10 cellular contexts compared by ENCODE assay signal in the genomic region with DNA sequence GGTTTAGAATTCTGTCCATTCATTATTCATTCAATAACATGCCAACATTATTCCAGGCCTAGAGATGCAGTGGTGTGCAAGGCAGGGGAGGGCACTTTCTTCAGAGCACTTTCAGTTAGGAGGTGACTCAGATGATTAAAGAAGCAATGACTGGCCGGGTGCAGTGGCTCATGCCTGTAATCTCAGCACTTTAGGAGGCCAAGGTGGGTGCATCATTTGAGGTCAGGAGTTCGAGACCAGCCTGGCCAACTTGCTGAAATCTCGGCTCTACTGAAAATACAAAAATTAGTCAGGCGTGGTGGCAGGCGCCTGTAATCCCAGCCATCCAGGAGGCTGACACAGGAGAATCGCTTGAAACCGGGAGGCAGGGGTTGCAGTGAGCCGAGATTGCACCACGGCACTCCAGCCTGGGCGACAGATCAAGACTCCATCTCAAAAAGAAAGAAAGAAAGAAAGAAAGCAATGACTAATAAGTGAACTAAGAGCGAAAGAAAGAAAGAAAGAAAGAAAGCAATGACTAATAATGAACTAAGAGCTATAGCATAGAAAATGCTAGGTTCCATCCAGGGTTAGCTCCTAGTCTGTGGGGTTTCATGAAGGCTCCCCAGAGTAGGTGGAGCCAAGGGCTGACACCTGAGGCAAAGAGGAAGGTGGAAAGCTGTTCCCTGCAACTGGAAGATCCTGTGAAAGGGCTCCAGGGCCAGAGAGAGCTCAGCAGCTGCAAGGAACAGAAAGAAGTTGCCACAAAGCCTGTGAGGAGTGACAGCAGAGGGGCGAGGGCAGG.
DNase-seq lines count a peak whose midpoint lies in the region; ATAC-seq and TF ChIP-seq lines count a peak whose summit lies in the region.
"Had no signal": no experiment of that assay in that cellular context is flagged by ENCODE, and none has a peak within 500 bp of the region (broad histone marks: within the 10 kb centered on the region; RNA-seq: fewer than 3 reads in every experiment).

No MANE protein-coding gene starts in this region.

- H3K27me3 Mint-ChIP-seq in endothelial cell (ENCODE audit: unreplicated experiment): no peaks in the 10 kb centered on the region

- DNase-seq in kidney tubule cell (ENCODE audit: low spot score): peak; percentile 47
- no peak for DNase-seq in Ammon's horn (ENCODE audit: low spot score)
- no peak for DNase-seq in NCI-H69 (lab: John Stamatoyannopoulos, UW)
- DNase-seq in NCI-H2171 treated with DMSO at 0.1 percent for 48 hours (lab: John Stamatoyannopoulos, UW): no peak
- DNase-seq in endothelial cell (ENCODE audit: low spot score): no peak
- DNase-seq: SHP77 treated with DMSO at 0.1 percent for 48 hours had no signal

- H3K27ac Mint-ChIP-seq in endothelial cell (ENCODE audit: unreplicated experiment): no peak overlapping the region
- H3K27ac Mint-ChIP-seq: dendritic cell treated with granulocyte-macrophage colony-stimulating factor and Interleukin-4, amounts not matched to agents 40 ng/mL and 50 ng/mL, for 4 days had no signal

- no peak overlapping the region for H3K4me3 Mint-ChIP-seq in endothelial cell (ENCODE audit: unreplicated experiment)
- H3K4me3 Mint-ChIP-seq: dendritic cell treated with granulocyte-macrophage colony-stimulating factor and Interleukin-4, amounts not matched to agents 40 ng/mL and 50 ng/mL, for 4 days had no signal

- no peak for TF ChIP-seq CTCF in endothelial cell (IDR thresholded peaks at IDR 0.05; ENCODE audit: unreplicated experiment)

- peaks cover 10% of the 10 kb centered on the region for H3K4me1 Mint-ChIP-seq in endothelial cell (ENCODE audit: unreplicated experiment)

- no peaks in the 10 kb centered on the region for H3K36me3 Mint-ChIP-seq in endothelial cell (ENCODE audit: low read depth, unreplicated experiment)

- no peaks in the 10 kb centered on the region for H3K9me3 Mint-ChIP-seq in endothelial cell (ENCODE audit: unreplicated experiment)
- H3K9me3 Mint-ChIP-seq: dendritic cell treated with granulocyte-macrophage colony-stimulating factor and Interleukin-4, amounts not matched to agents 40 ng/mL and 50 ng/mL, for 4 days had no signal

- ATAC-seq in GM18499 (IDR thresholded peaks at IDR 0.05; ENCODE audit: insufficient read depth, unreplicated experiment) (peak; percentile 78), GM19395 (IDR thresholded peaks at IDR 0.05; ENCODE audit: unreplicated experiment) (peak; percentile 81), HG03342 (IDR thresholded peaks at IDR 0.05; ENCODE audit: unreplicated experiment) (peak; percentile 76)
